ENCODE assay signal across 9 cellular contexts in genomic region chr2:191302459-191303155, GRCh38. TPM values are rescaled to one million over a fixed set of nuclear protein-coding genes. Genes with fewer than 3 reads are reported as not detected.
A peak's percentile ranks its signal among the peaks of the same experiment; 100 is the strongest.
DNase-seq lines count a peak whose midpoint lies in the region; ATAC-seq and TF ChIP-seq lines count a peak whose summit lies in the region.
"Had no signal": no experiment of that assay in that cellular context is flagged by ENCODE, and none has a peak within 500 bp of the region (broad histone marks: within the 10 kb centered on the region; RNA-seq: fewer than 3 reads in every experiment).

No MANE protein-coding gene starts in this region.

- ATAC-seq in GM21825 (IDR thresholded peaks at IDR 0.05; ENCODE audit: unreplicated experiment) (peak; percentile 57), T-helper 17 cell (no peak), gastroesophageal sphincter (no peak)

- H4K20me1 ChIP-seq in OCI-LY7 (ENCODE audit: insufficient read depth, low read length) = no peaks in the 10 kb centered on the region

- intact Hi-C loops in OCI-LY7 (cut with micrococcal nuclease; ENCODE audit: unreplicated experiment) = no loop called here

- CTCF ChIA-PET in OCI-LY7 (lab: Charles Lee; ENCODE audit: unreplicated experiment) = no interaction called here

- H3K79me2 ChIP-seq in OCI-LY7 (ENCODE audit: insufficient read depth, low read depth, low read length) = no peaks in the 10 kb centered on the region

- H3K27ac ChIP-seq in OCI-LY7 (ENCODE audit: low read depth, low read length, poor library complexity, severe bottlenecking) (no peak overlapping the region), gastroesophageal sphincter (no peak overlapping the region)
- H3K27ac ChIP-seq: BLaER1 treated with 17β-estradiol and CSF1 and Interleukin-3, amounts not matched to agents 10 nM and 100 nM had no signal

- H3K4me2 ChIP-seq in OCI-LY7 (ENCODE audit: low read length) = no peak overlapping the region
- H3K4me2 ChIP-seq: BLaER1 treated with 17β-estradiol and CSF1 and Interleukin-3, amounts not matched to agents 10 nM and 100 nM had no signal

- TF ChIP-seq CTCF in OCI-LY7 (conservative IDR thresholded peaks at IDR 0.05; ENCODE audit: low read length) = peak; percentile 37; the same call in 1 of the 2 replicates
- no peak for TF ChIP-seq CTCF in gastroesophageal sphincter (IDR thresholded peaks at IDR 0.05)

- DNase-seq in NCI-H2227 (lab: John Stamatoyannopoulos, UW; ENCODE audit: unreplicated experiment) = peak; percentile 34
- no peak for DNase-seq in NCI-H2227 treated with DMSO at 0.1 percent for 48 hours (lab: John Stamatoyannopoulos, UW)
- DNase-seq in OCI-LY7 (ENCODE audit: low spot score) = no peak
- peak; percentile 44 for DNase-seq in left kidney (ENCODE audit: low read depth, low spot score)
- no peak for DNase-seq in NCI-H1436 (lab: John Stamatoyannopoulos, UW)
- no peak for DNase-seq in T-helper 17 cell

- H3K27ac Mint-ChIP-seq in T-helper 17 cell = no peak overlapping the region

- 73 to 95% methylated on average over 1 to 2 of the region's 3 CpGs for WGBS in gastroesophageal sphincter (ENCODE audit: low coverage in 1 of 2), 2 donors

- no peak overlapping the region for H3K4me3 ChIP-seq in OCI-LY7 (ENCODE audit: low read depth, low read length, poor library complexity, severe bottlenecking)
- no peak overlapping the region for H3K4me3 ChIP-seq in gastroesophageal sphincter
- H3K4me3 ChIP-seq: BLaER1 treated with 17β-estradiol and CSF1 and Interleukin-3, amounts not matched to agents 10 nM and 100 nM had no signal

- no peak overlapping the region for H2AFZ ChIP-seq in OCI-LY7 (ENCODE audit: low read length)

- no peak for TF ChIP-seq POLR2A in gastroesophageal sphincter (IDR thresholded peaks at IDR 0.05)

- H3K36me3 Mint-ChIP-seq in T-helper 17 cell (ENCODE audit: low read depth) = no peaks in the 10 kb centered on the region

- H3K9me2 ChIP-seq in OCI-LY7 (ENCODE audit: insufficient read depth, low read length) = no peaks in the 10 kb centered on the region

- H3K9me3 ChIP-seq in OCI-LY7 (ENCODE audit: low read length) (no peaks in the 10 kb centered on the region), T-helper 17 cell (ENCODE audit: control insufficient read depth, low read length, poor library complexity, severe bottlenecking) (no peaks in the 10 kb centered on the region), gastroesophageal sphincter (no peaks in the 10 kb centered on the region)
- H3K9me3 ChIP-seq: BLaER1 treated with 17β-estradiol and CSF1 and Interleukin-3, amounts not matched to agents 10 nM and 100 nM had no signal

- H3K27me3 Mint-ChIP-seq in T-helper 17 cell = peaks cover 43% of the 10 kb centered on the region

- TF ChIP-seq EP300 in gastroesophageal sphincter (IDR thresholded peaks at IDR 0.05) = no peak

- no peaks in the 10 kb centered on the region for H3K36me3 ChIP-seq in OCI-LY7 (ENCODE audit: insufficient read depth, low read length)
- no peaks in the 10 kb centered on the region for H3K36me3 ChIP-seq in gastroesophageal sphincter

- H3K4me3 Mint-ChIP-seq in T-helper 17 cell = no peak overlapping the region

- POLR2A ChIA-PET in OCI-LY7 (lab: Charles Lee) = no interaction called here

- H3K4me1 ChIP-seq in OCI-LY7 (ENCODE audit: insufficient read depth, low read length, poor library complexity, severe bottlenecking) (no peaks in the 10 kb centered on the region), gastroesophageal sphincter (peaks cover 0 to 32% (median 13%) of the 10 kb centered on the region in 3 donors)

- no TSS peak for BruUV-seq in OCI-LY7 (replicated peaks; lab: Mats Ljungman, UMichigan)

- peaks cover 3% of the 10 kb centered on the region for H3K4me1 Mint-ChIP-seq in T-helper 17 cell

- H3K27me3 ChIP-seq in gastroesophageal sphincter = no peaks in the 10 kb centered on the region
- H3K27me3 ChIP-seq: BLaER1 treated with 17β-estradiol and CSF1 and Interleukin-3, amounts not matched to agents 10 nM and 100 nM had no signal

RNA-seq across cellular contexts. Expression of gene MYO1B, which starts 57.4 kb away (rescaled TPM):
- not detected in 2 replicates for total RNA-seq in OCI-LY7 (2014; rRNA removed; shearing (Covaris generic))
- total RNA-seq in OCI-LY7 (2022) = not detected in 2 replicates
- under 1 TPM; 0.23 to 0.52 TPM for total RNA-seq in T-helper 17 cell
- 10 to 100 TPM; 17.3 to 45.0 (median 21.0) TPM for total RNA-seq in gastroesophageal sphincter

Comparison
In these comparisons a context has a peak if more than half of its experiments do, and no peak if none do; other contexts are left out.
1. DNase-seq: peak in NCI-H2227 (single experiment) and left kidney (single experiment); none in NCI-H2227 treated with DMSO at 0.1 percent for 48 hours (single experiment), OCI-LY7 (single experiment), NCI-H1436 (single experiment) and T-helper 17 cell (0 of 3).
2. RNA of gene MYO1B, which starts 57.4 kb away (total RNA-seq): 17.3 to 45.0 TPM in gastroesophageal sphincter; 0.23 to 0.52 TPM in T-helper 17 cell and not detected in OCI-LY7; every median in the first group is over 10 times any median in the second.